Comparison of ENCODE assay signal across 15 cellular contexts in genomic region chr9:93235278-93235960, GRCh38.
"Had no signal": no experiment of that assay in that cellular context is flagged by ENCODE, and none has a peak within 500 bp of the region (broad histone marks: within the 10 kb centered on the region; RNA-seq: fewer than 3 reads in every experiment).

No MANE protein-coding gene starts in this region.

- H3K27ac ChIP-seq: coronary artery, prostate gland had no signal

- H3K4me3 Mint-ChIP-seq: activated B cell treated with CpG ODN at 0.5 μM for 24 hours; activated CD4-positive, alpha-beta T cell treated with anti-CD3 and anti-CD28 coated beads, Interleukin-2, amount 10 ng/mL, durations not matched to agents 24 days and 14 days; activated naive CD4-positive, alpha-beta T cell treated with anti-CD3 and anti-CD28 coated beads for 36 hours; activated T-helper 17 cell treated with anti-CD3 and anti-CD28 coated beads, Interleukin-2, amount 50 U/mL, for 72 hours; naive B cell; stimulated activated naive CD8-positive, alpha-beta T cell treated with anti-CD3 and anti-CD28 coated beads, Interleukin-15, Interleukin-2, amounts not matched to agents 100 ng/mL and 50 ng/mL, for 24 hours had no signal

- H3K4me3 ChIP-seq: coronary artery, lung, prostate gland had no signal

- H3K4me1 Mint-ChIP-seq: activated B cell treated with CpG ODN at 0.5 μM for 24 hours; activated T-helper 17 cell treated with anti-CD3 and anti-CD28 coated beads, Interleukin-2, amount 50 U/mL, for 72 hours had no signal

- ATAC-seq: activated T-helper 17 cell treated with anti-CD3 and anti-CD28 coated beads, Interleukin-2, amount 50 U/mL, for 72 hours had no signal

- H3K4me1 ChIP-seq: prostate gland had no signal

- H3K36me3 ChIP-seq: prostate gland had no signal

- DNase-seq: activated B cell treated with CpG ODN at 0.5 μM for 24 hours; activated CD4-positive, alpha-beta T cell treated with anti-CD3 and anti-CD28 coated beads, Interleukin-2, amount 10 ng/mL, durations not matched to agents 24 days and 14 days; activated CD8-positive, alpha-beta memory T cell treated with anti-CD3 and anti-CD28 coated beads for 24 hours; activated naive CD4-positive, alpha-beta T cell treated with anti-CD3 and anti-CD28 coated beads for 36 hours; effector CD4-positive, alpha-beta T cell; hippocampal formation; kidney glomerular epithelial cell; midbrain; naive B cell; stimulated activated CD4-positive, alpha-beta T cell treated with anti-CD3 and anti-CD28 coated beads, Interleukin-4, amount 100 ng/mL, for 24 hours had no signal

- H3K9me3 Mint-ChIP-seq: activated B cell treated with CpG ODN at 0.5 μM for 24 hours; activated CD4-positive, alpha-beta T cell treated with anti-CD3 and anti-CD28 coated beads, Interleukin-2, amount 10 ng/mL, durations not matched to agents 24 days and 14 days; stimulated activated naive CD8-positive, alpha-beta T cell treated with anti-CD3 and anti-CD28 coated beads, Interleukin-15, Interleukin-2, amounts not matched to agents 100 ng/mL and 50 ng/mL, for 24 hours had no signal

- H3K9me3 ChIP-seq: prostate gland had no signal

- H3K27ac Mint-ChIP-seq: activated B cell treated with CpG ODN at 0.5 μM for 24 hours; activated CD4-positive, alpha-beta T cell treated with anti-CD3 and anti-CD28 coated beads, Interleukin-2, amount 10 ng/mL, durations not matched to agents 24 days and 14 days; activated naive CD4-positive, alpha-beta T cell treated with anti-CD3 and anti-CD28 coated beads for 36 hours; activated T-helper 17 cell treated with anti-CD3 and anti-CD28 coated beads, Interleukin-2, amount 50 U/mL, for 72 hours; stimulated activated naive CD8-positive, alpha-beta T cell treated with anti-CD3 and anti-CD28 coated beads, Interleukin-15, Interleukin-2, amounts not matched to agents 100 ng/mL and 50 ng/mL, for 24 hours had no signal
